23 cellular contexts compared by ENCODE assay signal in genomic region chr13:79011179-79011578, GRCh38.
"Had no signal": no experiment of that assay in that cellular context is flagged by ENCODE, and none has a peak within 500 bp of the region (broad histone marks: within the 10 kb centered on the region; RNA-seq: fewer than 3 reads in every experiment).

No MANE protein-coding gene starts in this region.

- H3K4me3 ChIP-seq: coronary artery, esophagus muscularis mucosa, hepatocyte, lower lobe of right lung, right lobe of liver, skin epidermis, thyroid gland had no signal

- H3K9me3 ChIP-seq: lower lobe of right lung, right lobe of liver, thyroid gland had no signal

- ATAC-seq: activated T-cell treated with anti-CD3 and anti-CD28 coated beads, Interleukin-2, amount 50 U/mL, for 72 hours; left lobe of liver; lower lobe of right lung; right lobe of liver had no signal

- FAIRE-seq: bronchial epithelial cell, frontal cortex had no signal

- H3K4me2 ChIP-seq: hepatocyte had no signal

- H3K79me2 ChIP-seq: hepatocyte had no signal

- H3K36me3 ChIP-seq: esophagus muscularis mucosa, lower lobe of right lung, right lobe of liver, thyroid gland had no signal

- DNase-seq: activated CD4-positive, alpha-beta memory T cell treated with anti-CD3 and anti-CD28 coated beads, Interleukin-2, amount 10 ng/mL, durations not matched to agents 7 days and 5 days; activated CD4-positive, alpha-beta T cell treated with anti-CD3 and anti-CD28 coated beads, Interleukin-2, amount 10 ng/mL, durations not matched to agents 24 days and 14 days; activated effector memory CD4-positive, alpha-beta T cell treated with Interleukin-2 at 50 U/mL for 16 hours; activated naive CD4-positive, alpha-beta T cell treated with anti-CD3 and anti-CD28 coated beads, Interleukin-2, amount 10 ng/mL, durations not matched to agents 7 days and 5 days; activated T-cell treated with anti-CD3 and anti-CD28 coated beads, Interleukin-2, amount 50 U/mL, for 72 hours; amygdala; cerebellar nuclear complex; glutamatergic neuron; immature natural killer cell; lower lobe of right lung; naive B cell; occipital lobe; right lobe of liver; stimulated activated CD4-positive, alpha-beta T cell treated with anti-CD3 and anti-CD28 coated beads, Interleukin-1b, Interleukin-23, amount 100 ng/mL, for 48 hours; substantia nigra; thyroid gland had no signal

- H3K4me1 ChIP-seq: esophagus muscularis mucosa, lower lobe of right lung, right lobe of liver, thyroid gland had no signal

- H2AFZ ChIP-seq: hepatocyte had no signal

- H3K27ac ChIP-seq: coronary artery, esophagus muscularis mucosa, hepatocyte, lower lobe of right lung, right lobe of liver, skin epidermis, thyroid gland had no signal

- H3K27me3 ChIP-seq: esophagus muscularis mucosa, hepatocyte, right lobe of liver, thyroid gland had no signal
